15 cellular contexts compared by ENCODE assay signal in the genomic region with DNA sequence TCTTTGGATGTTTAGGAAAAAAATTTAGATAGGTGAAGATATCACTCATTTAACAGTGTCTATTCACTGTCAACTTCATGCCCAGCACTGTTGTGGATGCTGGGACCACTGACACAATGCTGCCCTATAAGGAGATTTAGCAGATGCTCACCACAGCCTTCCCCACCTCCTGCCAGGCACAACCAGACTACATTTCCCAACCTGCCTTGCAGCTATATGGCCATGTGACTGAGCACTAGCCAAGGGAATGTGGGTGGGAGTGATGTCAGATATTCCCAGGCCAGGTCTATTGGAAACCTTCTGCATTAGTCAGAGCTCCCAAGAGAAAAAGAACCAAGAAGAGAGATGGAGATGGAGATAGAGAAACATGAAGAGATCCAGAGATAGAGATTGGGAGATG.
DNase-seq lines count a peak whose midpoint lies in the region; ATAC-seq and TF ChIP-seq lines count a peak whose summit lies in the region.
"Had no signal": no experiment of that assay in that cellular context is flagged by ENCODE, and none has a peak within 500 bp of the region (broad histone marks: within the 10 kb centered on the region; RNA-seq: fewer than 3 reads in every experiment).

No MANE protein-coding gene starts in this region.

- no peak overlapping the region for H3K27ac Mint-ChIP-seq in WTC11
- H3K27ac Mint-ChIP-seq: CD4-positive, alpha-beta T cell had no signal

- peaks cover 6% of the 10 kb centered on the region for H3K4me1 Mint-ChIP-seq in WTC11

- H3K4me3 Mint-ChIP-seq in WTC11, result no peak overlapping the region
- H3K4me3 Mint-ChIP-seq: CD4-positive, alpha-beta T cell had no signal

- DNase-seq in AG09309 (ENCODE audit: low read depth) (peak; percentile 28), HS-5 (ENCODE audit: low read depth) (peak; percentile 70), WTC11 (ENCODE audit: low spot score) (no peak), iPS-NIHi11 (ENCODE audit: low spot score) (peak; percentile 16), OCI-M1 (lab: John Stamatoyannopoulos, UW) (no peak), superior temporal gyrus (ENCODE audit: extremely low spot score) (no peak)
- DNase-seq: activated naive CD4-positive, alpha-beta T cell treated with anti-CD3 and anti-CD28 coated beads, Interleukin-2, amount 50 U/mL, for 16 hours; CD4-positive, alpha-beta T cell; cortex of kidney; Karpas-422; NCI-H345; nucleus accumbens; Peyer's patch had no signal

- no peak overlapping the region for H3K4me3 ChIP-seq in AG09309 (ENCODE audit: control insufficient read depth, low read depth, low read length)
- H3K4me3 ChIP-seq: Peyer's patch had no signal

- peaks cover 12% of the 10 kb centered on the region for H3K27me3 Mint-ChIP-seq in WTC11 (ENCODE audit: low read depth)
- H3K27me3 Mint-ChIP-seq: CD4-positive, alpha-beta T cell had no signal

- CTCF ChIA-PET in WTC11 (lab: Charles Lee), result interaction anchor here (1.5 kb wide), 1 partner anchor 35 kb away, joined by 3 read pairs; no protein-coding TSS in a partner anchor

- no peak for TF ChIP-seq CTCF in AG09309 (IDR thresholded peaks at IDR 0.05; ENCODE audit: control insufficient read depth, insufficient read depth, low read depth, low read length, missing control alignments)
- no peak for TF ChIP-seq CTCF in WTC11 (IDR thresholded peaks at IDR 0.05)

- POLR2A ChIA-PET in WTC11 (lab: Charles Lee), result no interaction called here

- peak; percentile 85 for ATAC-seq in WTC11
- ATAC-seq in HG02852 (IDR thresholded peaks at IDR 0.05; ENCODE audit: unreplicated experiment), result no peak
- ATAC-seq in GM21723 (IDR thresholded peaks at IDR 0.05; ENCODE audit: unreplicated experiment), result no peak

- H3K9me3 Mint-ChIP-seq in WTC11, result peaks cover 35% of the 10 kb centered on the region

- peaks cover 18% of the 10 kb centered on the region for H3K36me3 Mint-ChIP-seq in WTC11

TF ChIP-seq in WTC11, 78 proteins besides CTCF, POLR2A, EP300 and RAD21:
- TF ChIP-seq NR3C1 (CRISPR knock-in tag; conservative IDR thresholded peaks at IDR 0.05; ENCODE audit: low read depth), result no peak
- TF ChIP-seq, protein P1, sequence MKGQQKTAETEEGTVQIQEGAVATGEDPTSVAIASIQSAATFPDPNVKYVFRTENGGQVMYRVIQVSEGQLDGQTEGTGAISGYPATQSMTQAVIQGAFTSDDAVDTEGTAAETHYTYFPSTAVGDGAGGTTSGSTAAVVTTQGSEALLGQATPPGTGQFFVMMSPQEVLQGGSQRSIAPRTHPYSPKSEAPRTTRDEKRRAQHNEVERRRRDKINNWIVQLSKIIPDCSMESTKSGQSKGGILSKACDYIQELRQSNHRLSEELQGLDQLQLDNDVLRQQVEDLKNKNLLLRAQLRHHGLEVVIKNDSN (CRISPR knock-in tag; IDR thresholded peaks at IDR 0.05), result peak; percentile 88
- no peak for TF ChIP-seq ZNF263 (CRISPR knock-in tag; IDR thresholded peaks at IDR 0.05; ENCODE audit: low read depth)
- TF ChIP-seq FOXP1 (CRISPR knock-in tag; IDR thresholded peaks at IDR 0.05; ENCODE audit: borderline replicate concordance), result no peak
- TF ChIP-seq, protein P2, sequence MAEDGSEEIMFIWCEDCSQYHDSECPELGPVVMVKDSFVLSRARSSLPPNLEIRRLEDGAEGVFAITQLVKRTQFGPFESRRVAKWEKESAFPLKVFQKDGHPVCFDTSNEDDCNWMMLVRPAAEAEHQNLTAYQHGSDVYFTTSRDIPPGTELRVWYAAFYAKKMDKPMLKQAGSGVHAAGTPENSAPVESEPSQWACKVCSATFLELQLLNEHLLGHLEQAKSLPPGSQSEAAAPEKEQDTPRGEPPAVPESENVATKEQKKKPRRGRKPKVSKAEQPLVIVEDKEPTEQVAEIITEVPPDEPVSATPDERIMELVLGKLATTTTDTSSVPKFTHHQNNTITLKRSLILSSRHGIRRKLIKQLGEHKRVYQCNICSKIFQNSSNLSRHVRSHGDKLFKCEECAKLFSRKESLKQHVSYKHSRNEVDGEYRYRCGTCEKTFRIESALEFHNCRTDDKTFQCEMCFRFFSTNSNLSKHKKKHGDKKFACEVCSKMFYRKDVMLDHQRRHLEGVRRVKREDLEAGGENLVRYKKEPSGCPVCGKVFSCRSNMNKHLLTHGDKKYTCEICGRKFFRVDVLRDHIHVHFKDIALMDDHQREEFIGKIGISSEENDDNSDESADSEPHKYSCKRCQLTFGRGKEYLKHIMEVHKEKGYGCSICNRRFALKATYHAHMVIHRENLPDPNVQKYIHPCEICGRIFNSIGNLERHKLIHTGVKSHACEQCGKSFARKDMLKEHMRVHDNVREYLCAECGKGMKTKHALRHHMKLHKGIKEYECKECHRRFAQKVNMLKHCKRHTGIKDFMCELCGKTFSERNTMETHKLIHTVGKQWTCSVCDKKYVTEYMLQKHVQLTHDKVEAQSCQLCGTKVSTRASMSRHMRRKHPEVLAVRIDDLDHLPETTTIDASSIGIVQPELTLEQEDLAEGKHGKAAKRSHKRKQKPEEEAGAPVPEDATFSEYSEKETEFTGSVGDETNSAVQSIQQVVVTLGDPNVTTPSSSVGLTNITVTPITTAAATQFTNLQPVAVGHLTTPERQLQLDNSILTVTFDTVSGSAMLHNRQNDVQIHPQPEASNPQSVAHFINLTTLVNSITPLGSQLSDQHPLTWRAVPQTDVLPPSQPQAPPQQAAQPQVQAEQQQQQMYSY (CRISPR knock-in tag; IDR thresholded peaks at IDR 0.05), result no peak
- TF ChIP-seq, protein P3, sequence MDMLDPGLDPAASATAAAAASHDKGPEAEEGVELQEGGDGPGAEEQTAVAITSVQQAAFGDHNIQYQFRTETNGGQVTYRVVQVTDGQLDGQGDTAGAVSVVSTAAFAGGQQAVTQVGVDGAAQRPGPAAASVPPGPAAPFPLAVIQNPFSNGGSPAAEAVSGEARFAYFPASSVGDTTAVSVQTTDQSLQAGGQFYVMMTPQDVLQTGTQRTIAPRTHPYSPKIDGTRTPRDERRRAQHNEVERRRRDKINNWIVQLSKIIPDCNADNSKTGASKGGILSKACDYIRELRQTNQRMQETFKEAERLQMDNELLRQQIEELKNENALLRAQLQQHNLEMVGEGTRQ (CRISPR knock-in tag; IDR thresholded peaks at IDR 0.05), result peak; percentile 90

Comparison
In these comparisons a context has a peak if more than half of its experiments do, and no peak if none do; other contexts are left out.
1. DNase-seq: peak in AG09309 (single experiment), HS-5 (single experiment) and iPS-NIHi11 (single experiment); none in WTC11 (single experiment), OCI-M1 (single experiment) and superior temporal gyrus (single experiment).